ENCODE assay signal across 8 cellular contexts in genomic region chr3:183697610-183698317, GRCh38. TPM values are rescaled to one million over a fixed set of nuclear protein-coding genes. Genes with fewer than 3 reads are reported as not detected.
DNase-seq lines count a peak whose midpoint lies in the region; TF ChIP-seq lines count a peak whose summit lies in the region.

YEATS2 (plus strand) TSS chr3:183697797; CDS start chr3:183715163, 17,366 bp downstream.

- H3K4me1 ChIP-seq in H9 (ENCODE audit: insufficient read depth, low read length) (peaks cover 3% of the 10 kb centered on the region; the same call in 1 of the 2 replicates), MM.1S (ENCODE audit: low read length) (peaks cover 15% of the 10 kb centered on the region), tibial nerve (peaks cover 0 to 33% (median 9%) of the 10 kb centered on the region in 4 donors)

- no peak within 1 kb of the TSS for H2BK5ac ChIP-seq in H9 (ENCODE audit: insufficient read length, low read length)

- no peaks in the 10 kb centered on the region for H3K9me3 ChIP-seq in H9 (ENCODE audit: control insufficient read depth, low read depth, low read length)
- no peaks in the 10 kb centered on the region for H3K9me3 ChIP-seq in MM.1S (replicated peaks; ENCODE audit: insufficient read depth, low read length)
- no peaks in the 10 kb centered on the region for H3K9me3 ChIP-seq in tibial nerve

- peak; percentile 87 for DNase-seq in GM06990 (ENCODE audit: extremely low read depth, insufficient read length)
- DNase-seq in H9 = peak; percentile 82
- DNase-seq in MM.1S = peak; percentile 82
- DNase-seq in SW 1271 (lab: John Stamatoyannopoulos, UW) = peak; percentile 21 to 55
- DNase-seq in activated naive CD8-positive, alpha-beta T cell treated with anti-CD3 and anti-CD28 coated beads, Interleukin-2, amount 50 U/mL, for 16 hours (ENCODE audit: low read depth, low spot score) = peak; percentile 53
- peak; percentile 78 for DNase-seq in cardiac septum (ENCODE audit: low spot score)
- DNase-seq in pons (ENCODE audit: low spot score) = peak; percentile 53
- DNase-seq in tibial nerve (ENCODE audit: low spot score in 2 of 2) = peak in 1 of 2 donors; percentile 24

- H3K27me3 ChIP-seq in GM06990 (replicated peaks; ENCODE audit: control insufficient read depth, insufficient read depth, low read length) = no peaks in the 10 kb centered on the region
- no peaks in the 10 kb centered on the region for H3K27me3 ChIP-seq in H9 (ENCODE audit: insufficient read depth, low read length)
- no peaks in the 10 kb centered on the region for H3K27me3 ChIP-seq in MM.1S (replicated peaks; ENCODE audit: insufficient read depth, low read length)
- no peaks in the 10 kb centered on the region for H3K27me3 ChIP-seq in tibial nerve

- no peak within 1 kb of the TSS for H2BK12ac ChIP-seq in H9 (ENCODE audit: insufficient read length, low read depth, low read length)

- H3K9me2 ChIP-seq in MM.1S (replicated peaks; ENCODE audit: insufficient read depth, low read length) = no peaks in the 10 kb centered on the region

- H3K4me2 ChIP-seq in H9 (ENCODE audit: insufficient read depth, insufficient read length, low read length) (peak within 1 kb of the TSS; percentile 80), MM.1S (ENCODE audit: low read depth, low read length) (peak within 1 kb of the TSS; percentile 77)

- H3K4me1 Mint-ChIP-seq in H9 = peaks cover 29 to 37% of the 10 kb centered on the region in 2 experiments

- peaks cover 34% of the 10 kb centered on the region; the same call in 1 of the 2 replicates for H3K79me2 ChIP-seq in H9 (ENCODE audit: insufficient read depth, low read length)
- peaks cover 51% of the 10 kb centered on the region for H3K79me2 ChIP-seq in MM.1S (ENCODE audit: low read length)

- H3K14ac ChIP-seq in H9 (ENCODE audit: insufficient read depth, low read length) = peak within 1 kb of the TSS; percentile 97

- no peaks in the 10 kb centered on the region for H3K79me1 ChIP-seq in H9 (ENCODE audit: insufficient read depth, low read depth, low read length, poor library complexity, severe bottlenecking)

- peak within 1 kb of the TSS in 2 of 3 experiments; percentile 80 to 94; a peak in 5 of 7 replicates for H3K27ac Mint-ChIP-seq in H9

- peaks cover 15% of the 10 kb centered on the region for H3F3A ChIP-seq in MM.1S (ENCODE audit: insufficient read depth, low read length)

- H3K9ac ChIP-seq in H9 (ENCODE audit: extremely low read depth, insufficient read length, low read length) (peak within 1 kb of the TSS; percentile 92), MM.1S (ENCODE audit: low read length) (peak within 1 kb of the TSS; percentile 80)

- H2AFZ ChIP-seq in H9 (ENCODE audit: low read length) = peak within 1 kb of the TSS; percentile 81
- peak within 1 kb of the TSS; percentile 88 for H2AFZ ChIP-seq in MM.1S (ENCODE audit: low read length)

- peaks cover 8% of the 10 kb centered on the region for H3K23me2 ChIP-seq in H9 (ENCODE audit: insufficient read length, low read depth, low read length, poor library complexity, severe bottlenecking)

- intact Hi-C loops in cardiac septum (cut with DNase I) = loop anchor here (2.0 to 5.0 kb wide), 4 partner anchors 35 to 115 kb away; no protein-coding TSS in a partner anchor

- H3T11ph ChIP-seq in H9 (ENCODE audit: low read length) = no peak within 1 kb of the TSS

- H3K27ac ChIP-seq in H9 (ENCODE audit: insufficient read length, low read depth, low read length) = no peak within 1 kb of the TSS
- peak within 1 kb of the TSS; percentile 71 for H3K27ac ChIP-seq in MM.1S (ENCODE audit: low read length)
- peak within 1 kb of the TSS; percentile 95 to 98 (median 95) for H3K27ac ChIP-seq in tibial nerve

- H2BK15ac ChIP-seq in H9 (ENCODE audit: low read depth, low read length) = no peak within 1 kb of the TSS

- H2AK5ac ChIP-seq in H9 (ENCODE audit: insufficient read length, low read length) = no peak within 1 kb of the TSS

- H3K23ac ChIP-seq in H9 (ENCODE audit: insufficient read length, low read depth, low read length) = no peak within 1 kb of the TSS

- H3K4ac ChIP-seq in H9 (ENCODE audit: low read depth, low read length) = no peak within 1 kb of the TSS; the same call in 1 of the 2 replicates

- H3K27me3 Mint-ChIP-seq in H9 (ENCODE audit: low read depth) = no peaks in the 10 kb centered on the region

- no peaks in the 10 kb centered on the region for H4K20me1 ChIP-seq in H9 (ENCODE audit: control insufficient read depth, insufficient read depth, insufficient read length)
- H4K20me1 ChIP-seq in MM.1S (ENCODE audit: insufficient read depth, low read length) = peaks cover 5% of the 10 kb centered on the region; the same call in 1 of the 2 replicates

- no peaks in the 10 kb centered on the region for H3K36me3 ChIP-seq in GM06990 (ENCODE audit: control insufficient read depth, insufficient read depth, low read length)
- peaks cover 4% of the 10 kb centered on the region; the same call in 1 of the 2 replicates for H3K36me3 ChIP-seq in MM.1S (replicated peaks; ENCODE audit: insufficient read depth, low read length)
- peaks cover 0 to 4% (median 0%) of the 10 kb centered on the region in 3 donors for H3K36me3 ChIP-seq in tibial nerve

- WGBS in H9 (ENCODE audit: extremely low coverage, insufficient read length, low lambda C conversion rate) = no CpG with 5 or more reads among the region's 89 CpGs
- 0 to 1% methylated on average over 2 to 36 of the region's 89 CpGs for WGBS in tibial nerve, 2 donors

- H2BK20ac ChIP-seq in H9 (ENCODE audit: low read depth, low read length, poor library complexity, severe bottlenecking) = no peak within 1 kb of the TSS

- peak within 1 kb of the TSS; percentile 98 for H3K4me3 ChIP-seq in GM06990 (replicated peaks; ENCODE audit: low read depth, low read length)
- H3K4me3 ChIP-seq in MM.1S (ENCODE audit: low read length) = peak within 1 kb of the TSS; percentile 92
- H3K4me3 ChIP-seq in tibial nerve = peak within 1 kb of the TSS; percentile 57 to 99 (median 94)

- H4K8ac ChIP-seq in H9 (replicated peaks; ENCODE audit: insufficient read length, low read depth, low read length) = no peak within 1 kb of the TSS

- TF ChIP-seq POLR2A in tibial nerve (IDR thresholded peaks at IDR 0.05) = peak; percentile 49 to 80

- no peak within 1 kb of the TSS for H4K91ac ChIP-seq in H9 (ENCODE audit: insufficient read length, low read depth, low read length)

- no peaks in the 10 kb centered on the region for H3K9me3 Mint-ChIP-seq in H9

- H3K56ac ChIP-seq in H9 (ENCODE audit: insufficient read length, low read depth, low read length) = no peak within 1 kb of the TSS

- no peak for TF ChIP-seq CTCF in GM06990 (IDR thresholded peaks at IDR 0.05; ENCODE audit: insufficient read depth, low read length, poor library complexity, severe bottlenecking)
- no peak for TF ChIP-seq CTCF in H9 (conservative IDR thresholded peaks at IDR 0.05)
- TF ChIP-seq CTCF in MM.1S (IDR thresholded peaks at IDR 0.05; ENCODE audit: low read length) = no peak
- no peak for TF ChIP-seq CTCF in tibial nerve (IDR thresholded peaks at IDR 0.05)

- H4K5ac ChIP-seq in H9 (ENCODE audit: insufficient read length, low read depth, low read length) = no peak within 1 kb of the TSS

- peak within 1 kb of the TSS; percentile 91 for H2BK120ac ChIP-seq in H9 (ENCODE audit: low read depth, low read length, poor library complexity, severe bottlenecking)

- TF ChIP-seq EP300 in tibial nerve (IDR thresholded peaks at IDR 0.05) = peak in 1 of 2 donors; percentile 47

- peaks cover 5 to 6% (median 5%) of the 10 kb centered on the region in 3 experiments; a peak in 6 of 7 replicates for H3K36me3 Mint-ChIP-seq in H9 (ENCODE audit: insufficient read depth in 1 of 3, low read depth in 3 of 3)

- H3K4me3 Mint-ChIP-seq in H9 = peak within 1 kb of the TSS; percentile 72 to 89

- H3K18ac ChIP-seq in H9 (ENCODE audit: insufficient read length, low read depth, low read length) = peak within 1 kb of the TSS; percentile 89

RNA-seq across cellular contexts. Expression of gene YEATS2, which starts in this region (rescaled TPM):
- 37.7 and 40.3 TPM in 2 replicates for total RNA-seq in H9 (2021)
- total RNA-seq in cardiac septum = 15.5 TPM
- 10 to 100 TPM; 26.7 to 45.0 (median 27.8) TPM for total RNA-seq in tibial nerve
